Comparison of ENCODE assay signal across 14 cellular contexts in the genomic region with DNA sequence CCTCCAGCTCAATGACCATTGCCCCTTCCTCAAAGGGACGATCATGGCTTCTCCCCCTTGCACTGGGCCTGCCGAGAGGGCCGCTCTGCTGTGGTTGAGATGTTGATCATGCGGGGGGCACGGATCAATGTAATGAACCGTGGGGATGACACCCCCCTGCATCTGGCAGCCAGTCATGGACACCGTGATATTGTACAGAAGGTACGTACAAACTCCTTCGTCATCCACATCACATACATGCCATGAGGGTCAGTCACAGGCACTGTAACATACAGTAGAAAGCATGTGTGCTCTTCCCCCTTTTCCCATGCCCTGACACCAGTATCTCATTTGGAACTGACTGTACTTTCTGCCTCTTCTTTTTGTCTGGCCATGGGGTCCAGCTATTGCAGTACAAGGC. TPM values are rescaled to one million over a fixed set of nuclear protein-coding genes. Genes with fewer than 3 reads are reported as not detected.
DNase-seq lines count a peak whose midpoint lies in the region; ATAC-seq, FAIRE-seq and TF ChIP-seq lines count a peak whose summit lies in the region.
"Had no signal": no experiment of that assay in that cellular context is flagged by ENCODE, and none has a peak within 500 bp of the region (broad histone marks: within the 10 kb centered on the region; RNA-seq: fewer than 3 reads in every experiment).

No MANE protein-coding gene starts in this region.

- peaks cover 19% of the 10 kb centered on the region for H3K4me1 ChIP-seq in RWPE2 (ENCODE audit: insufficient read depth, poor library complexity, severe bottlenecking)
- H3K4me1 ChIP-seq in esophagus muscularis mucosa, result peaks cover 59 to 79% (median 74%) of the 10 kb centered on the region in 4 donors
- H3K4me1 ChIP-seq in sigmoid colon, result peaks cover 0 to 76% (median 64%) of the 10 kb centered on the region in 4 donors

- ATAC-seq in RWPE2 (ENCODE audit: low read depth), result no peak
- ATAC-seq in GM18517 (IDR thresholded peaks at IDR 0.05; ENCODE audit: unreplicated experiment), result no peak
- no peak for ATAC-seq in HG03439 (IDR thresholded peaks at IDR 0.05; ENCODE audit: unreplicated experiment)
- ATAC-seq: activated T-cell treated with anti-CD3 and anti-CD28 coated beads, Interleukin-2, amount 50 U/mL, for 72 hours had no signal

- H3K27me3 ChIP-seq in RWPE2 (ENCODE audit: insufficient read depth, poor library complexity, severe bottlenecking) (no peaks in the 10 kb centered on the region), esophagus muscularis mucosa (no peaks in the 10 kb centered on the region), sigmoid colon (no peaks in the 10 kb centered on the region)

- no peak for FAIRE-seq in GM12891 (lab: Jason Lieb, UNC)
- FAIRE-seq: small intestine had no signal

- TF ChIP-seq POLR2A in GM12891 (IDR thresholded peaks at IDR 0.05; ENCODE audit: low read depth, low read length) (0 out of 2 replicates have a peak, but pooled peaks have one; percentile 8), esophagus muscularis mucosa (IDR thresholded peaks at IDR 0.05; ENCODE audit: low read depth) (no peak), sigmoid colon (IDR thresholded peaks at IDR 0.05) (no peak)

- 82% methylated on average over 9 of the region's 9 CpGs for WGBS in esophagus muscularis mucosa
- 92 to 94% methylated on average over 9 of the region's 9 CpGs for WGBS in sigmoid colon, 2 donors

- no peak for TF ChIP-seq CTCF in RWPE2 (IDR thresholded peaks at IDR 0.05; ENCODE audit: poor library complexity, severe bottlenecking)
- TF ChIP-seq CTCF in esophagus muscularis mucosa (IDR thresholded peaks at IDR 0.05), result no peak
- no peak for TF ChIP-seq CTCF in sigmoid colon (IDR thresholded peaks at IDR 0.05)

- DNase-seq in GM12891 (ENCODE audit: insufficient read length, low spot score) (no peak), RWPE2 (ENCODE audit: low spot score) (peak; percentile 25), esophagus muscularis mucosa (ENCODE audit: extremely low spot score) (no peak), sigmoid colon (peak; percentile 70), SIG-M5 treated with dmso at 0.1 percent for 504 hours (lab: John Stamatoyannopoulos, UW; ENCODE audit: unreplicated experiment) (no peak), HUDEP-2 (lab: John Stamatoyannopoulos, UW; ENCODE audit: unreplicated experiment in 76 of 76) (no peak)
- DNase-seq: activated T-cell treated with anti-CD3 and anti-CD28 coated beads, Interleukin-2, amount 50 U/mL, for 72 hours; effector CD8-positive, alpha-beta T cell; EL; kidney glomerular epithelial cell; NCI-H446 treated with DMSO at 0.1 percent for 48 hours; small intestine had no signal

- intact Hi-C loops in esophagus muscularis mucosa (cut with DNase I) (loop anchor here (10.0 kb wide), 2 partner anchors 133 to 213 kb away; a partner anchor contains a TSS), sigmoid colon (cut with DNase I) (no loop called here)

- H3K36me3 ChIP-seq in RWPE2 (ENCODE audit: low read depth) (peaks cover 61% of the 10 kb centered on the region), esophagus muscularis mucosa (peaks cover 30 to 40% (median 36%) of the 10 kb centered on the region in 4 donors), sigmoid colon (peaks cover 29 to 38% (median 34%) of the 10 kb centered on the region in 4 donors)

- no peak for TF ChIP-seq EP300 in esophagus muscularis mucosa (IDR thresholded peaks at IDR 0.05)
- TF ChIP-seq EP300 in sigmoid colon (IDR thresholded peaks at IDR 0.05), result peak in 1 of 4 donors; percentile 36

- H3K4me3 ChIP-seq in RWPE2 (ENCODE audit: severe bottlenecking) (no peak overlapping the region), esophagus muscularis mucosa (peak overlapping the region in 2 of 4 donors; percentile 80 to 92), sigmoid colon (peak overlapping the region in 2 of 4 donors; percentile 23 to 79)

- H3K9me3 ChIP-seq in RWPE2 (ENCODE audit: severe bottlenecking) (no peaks in the 10 kb centered on the region), esophagus muscularis mucosa (no peaks in the 10 kb centered on the region), sigmoid colon (no peaks in the 10 kb centered on the region)

- H3K27ac ChIP-seq in RWPE2 (ENCODE audit: poor library complexity, severe bottlenecking) (peak overlapping the region; percentile 86), esophagus muscularis mucosa (replicated peaks in 1 of 4) (peak overlapping the region; percentile 97 to 98 (median 98)), sigmoid colon (peak overlapping the region; percentile 98 to 99 (median 98))

TF ChIP-seq in GM12891, 5 proteins besides CTCF, POLR2A, EP300 and RAD21:
- TF ChIP-seq TAF1 (IDR thresholded peaks at IDR 0.05; ENCODE audit: low read depth, low read length), result no peak
- TF ChIP-seq POU2F2 (IDR thresholded peaks at IDR 0.05; ENCODE audit: low read depth, low read length), result no peak
- no peak for TF ChIP-seq SPI1 (IDR thresholded peaks at IDR 0.05; ENCODE audit: low read depth, low read length)
- no peak for TF ChIP-seq PAX5 (IDR thresholded peaks at IDR 0.05; ENCODE audit: insufficient read depth, low read length, severe bottlenecking)
- TF ChIP-seq POLR2AphosphoS5 (IDR thresholded peaks at IDR 0.05; ENCODE audit: low read depth, low read length), result no peak

RNA-seq across cellular contexts. Expression of a gene that starts 4.0 kb away (rescaled TPM):
- polyA plus RNA-seq in GM12891 (2012; ENCODE audit: low read depth, missing spikeins), result 241 TPM
- total RNA-seq in esophagus muscularis mucosa (10 to 100 TPM; 24.2 to 51.1 (median 43.4) TPM), sigmoid colon (10 to 100 TPM; 33.2 to 60.0 (median 49.0) TPM)
- polyA plus RNA-seq in sigmoid colon, result 100 to 1,000 TPM in 2 of 3 donors, 10 to 100 TPM in 1; 67.6 to 148 (median 129) TPM

RNA-seq across cellular contexts. Expression of a gene that starts 4.4 kb away (rescaled TPM):
- polyA plus RNA-seq in GM12891 (2012; ENCODE audit: low read depth, missing spikeins), result 56.8 TPM
- total RNA-seq in esophagus muscularis mucosa (100 to 1,000 TPM; 481 to 652 (median 606) TPM), sigmoid colon (100 to 1,000 TPM; 450 to 607 (median 548) TPM)
- polyA plus RNA-seq in sigmoid colon, result 100 to 1,000 TPM in 2 of 3 donors, 10 to 100 TPM in 1; 93.7 to 117 (median 100) TPM

RNA-seq across cellular contexts. Expression of a gene that starts 4.6 kb away (rescaled TPM):
- 15.0 TPM for polyA plus RNA-seq in GM12891 (2012; ENCODE audit: low read depth, missing spikeins)
- total RNA-seq in esophagus muscularis mucosa, result 10 to 100 TPM; 12.4 to 34.0 (median 27.0) TPM
- 10 to 100 TPM; 20.7 to 23.2 (median 21.7) TPM for total RNA-seq in sigmoid colon
- 10 to 100 TPM; 10.2 to 15.8 (median 12.3) TPM for polyA plus RNA-seq in sigmoid colon

RNA-seq across cellular contexts. Expression of a gene that starts 11.2 kb away (rescaled TPM):
- polyA plus RNA-seq in GM12891 (2012; ENCODE audit: low read depth, missing spikeins), result 49.7 TPM
- total RNA-seq in esophagus muscularis mucosa, result 10 to 100 TPM; 44.4 to 71.5 (median 54.9) TPM
- total RNA-seq in sigmoid colon, result 10 to 100 TPM; 39.8 to 58.8 (median 45.9) TPM
- polyA plus RNA-seq in sigmoid colon, result 10 to 100 TPM; 13.2 to 60.3 (median 55.5) TPM

RNA-seq across cellular contexts. Expression of a gene that starts 47.6 kb away (rescaled TPM):
- polyA plus RNA-seq in GM12891 (2012; ENCODE audit: low read depth, missing spikeins), result 0.98 TPM
- 10 to 100 TPM; 27.0 to 60.9 (median 34.0) TPM for total RNA-seq in esophagus muscularis mucosa
- total RNA-seq in sigmoid colon, result 10 to 100 TPM; 21.7 to 57.1 (median 32.2) TPM
- polyA plus RNA-seq in sigmoid colon, result 1 to 10 TPM in 1 of 3 donors, under 1 TPM in 2; under 0.01 to 6.3 (median 0.46) TPM

Comparison
In these comparisons a context has a peak if more than half of its experiments do, and no peak if none do; other contexts are left out.
1. DNase-seq: peak in RWPE2 (single experiment) and sigmoid colon (single experiment); none in GM12891 (single experiment), esophagus muscularis mucosa (single experiment), SIG-M5 treated with dmso at 0.1 percent for 504 hours (single experiment) and HUDEP-2 (0 of 76).
2. Peak in every context shown above with its lines, with median percentiles within 50 percentile points of each other: H3K27ac ChIP-seq.